In the genomic region with DNA sequence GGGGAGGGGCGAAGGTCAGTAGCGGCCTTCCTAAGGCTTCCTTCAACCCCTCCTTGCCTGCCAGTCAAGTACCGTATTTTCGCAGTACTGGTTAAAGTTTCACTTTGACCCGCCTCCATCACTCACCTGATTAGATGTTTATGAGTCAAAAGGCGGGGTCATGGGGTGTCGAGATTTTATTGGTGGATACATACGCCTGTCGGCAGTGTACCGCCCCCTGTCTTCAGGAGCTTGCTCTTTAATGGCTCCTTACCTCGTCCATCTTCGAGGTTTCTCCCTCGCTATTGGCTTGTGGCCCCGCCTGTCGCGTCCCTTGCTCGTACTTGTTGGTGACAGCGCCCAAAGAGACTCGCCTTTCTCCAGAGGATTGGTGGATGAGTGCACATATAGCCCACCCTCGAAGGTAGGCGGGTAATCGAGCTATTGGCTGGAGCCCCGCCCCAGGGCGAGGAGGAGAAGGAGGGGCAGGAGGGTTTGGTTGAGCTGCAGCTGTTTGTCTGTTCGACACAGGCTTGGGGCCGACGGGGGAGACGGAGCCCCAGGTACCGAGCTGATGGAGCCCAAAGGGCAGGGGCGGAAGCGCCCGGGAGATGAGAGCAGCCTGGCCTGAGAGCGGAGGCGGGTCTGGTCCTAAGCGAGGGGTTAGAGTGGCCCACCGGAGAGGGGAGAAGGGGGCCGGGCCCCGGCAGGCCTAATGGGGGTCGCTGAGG, we compare ENCODE assay signal across 8 cellular contexts. TPM values are rescaled to one million over a fixed set of nuclear protein-coding genes. Genes with fewer than 3 reads are reported as not detected.
DNase-seq lines count a peak whose midpoint lies in the region; ATAC-seq and TF ChIP-seq lines count a peak whose summit lies in the region.

A gene with protein sequence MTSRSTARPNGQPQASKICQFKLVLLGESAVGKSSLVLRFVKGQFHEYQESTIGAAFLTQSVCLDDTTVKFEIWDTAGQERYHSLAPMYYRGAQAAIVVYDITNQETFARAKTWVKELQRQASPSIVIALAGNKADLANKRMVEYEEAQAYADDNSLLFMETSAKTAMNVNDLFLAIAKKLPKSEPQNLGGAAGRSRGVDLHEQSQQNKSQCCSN (plus strand): TSS at position 481 of the 710 bp plus-strand sequence. CDS start 12,883 bp downstream, outside the sequence.

- H3K4me1 Mint-ChIP-seq in activated CD4-positive, alpha-beta T cell treated with anti-CD3 and anti-CD28 coated beads, Interleukin-2, amount 10 ng/mL, durations not matched to agents 24 days and 14 days, result peaks cover 28% of the 10 kb centered on the region

- no peak within 1 kb of the TSS for H3K4me3 Mint-ChIP-seq in activated CD4-positive, alpha-beta T cell treated with anti-CD3 and anti-CD28 coated beads, Interleukin-2, amount 10 ng/mL, durations not matched to agents 24 days and 14 days

- no peak within 1 kb of the TSS for H3K27ac Mint-ChIP-seq in activated CD4-positive, alpha-beta T cell treated with anti-CD3 and anti-CD28 coated beads, Interleukin-2, amount 10 ng/mL, durations not matched to agents 24 days and 14 days

- peak within 1 kb of the TSS; percentile 97 to 99 for H3K27ac ChIP-seq in coronary artery
- peak within 1 kb of the TSS; percentile 90 for H3K27ac ChIP-seq in layer of hippocampus (ENCODE audit: low read depth, low read length)

- DNase-seq in C1 segment of cervical spinal cord (lab: John Stamatoyannopoulos, UW) (peak; percentile 83 to 100 (median 98)), NCI-H526 treated with DMSO at 0.1 percent for 48 hours (lab: John Stamatoyannopoulos, UW) (peak; percentile 99), coronary artery (ENCODE audit: low spot score) (peak; percentile 100)
- DNase-seq in activated CD4-positive, alpha-beta T cell treated with anti-CD3 and anti-CD28 coated beads, Interleukin-2, amount 10 ng/mL, durations not matched to agents 24 days and 14 days, result peak; percentile 99
- DNase-seq in stimulated activated CD4-positive, alpha-beta T cell treated with anti-CD3 and anti-CD28 coated beads, Interleukin-1b, Interleukin-23, amount 100 ng/mL, for 4 hours (ENCODE audit: low read depth in 2 of 2), result peak; percentile 87 to 93

- H3K4me3 ChIP-seq in coronary artery, result peak within 1 kb of the TSS; percentile 93

- H3K27me3 ChIP-seq in layer of hippocampus (ENCODE audit: control insufficient read depth, insufficient read depth, low read length), result no peaks in the 10 kb centered on the region

- no peaks in the 10 kb centered on the region for H3K27me3 Mint-ChIP-seq in activated CD4-positive, alpha-beta T cell treated with anti-CD3 and anti-CD28 coated beads, Interleukin-2, amount 10 ng/mL, durations not matched to agents 24 days and 14 days

- H3K36me3 Mint-ChIP-seq in activated CD4-positive, alpha-beta T cell treated with anti-CD3 and anti-CD28 coated beads, Interleukin-2, amount 10 ng/mL, durations not matched to agents 24 days and 14 days (ENCODE audit: low read depth), result peaks cover 21% of the 10 kb centered on the region

- peak; percentile 89 for ATAC-seq in GM19351 (IDR thresholded peaks at IDR 0.05; ENCODE audit: unreplicated experiment)
- peak; percentile 90 for ATAC-seq in HG03520 (IDR thresholded peaks at IDR 0.05; ENCODE audit: unreplicated experiment)

- no peaks in the 10 kb centered on the region for H3K9me3 Mint-ChIP-seq in activated CD4-positive, alpha-beta T cell treated with anti-CD3 and anti-CD28 coated beads, Interleukin-2, amount 10 ng/mL, durations not matched to agents 24 days and 14 days

- intact Hi-C loops in activated CD4-positive, alpha-beta T cell treated with anti-CD3 and anti-CD28 coated beads, Interleukin-2, amount 10 ng/mL, durations not matched to agents 24 days and 14 days (cut with micrococcal nuclease), result loop anchor here (1.0 kb wide), 7 partner anchors 7 to 156 kb away; partner anchors contain the start of genes CDK2, IKZF4, PA2G4 and PMEL

- TF ChIP-seq CTCF in coronary artery (IDR thresholded peaks at IDR 0.05), result no peak

RNA-seq across cellular contexts. Expression of the gene that starts here (rescaled TPM):
- total RNA-seq in activated CD4-positive, alpha-beta T cell treated with anti-CD3 and anti-CD28 coated beads, Interleukin-2, amount 10 ng/mL, durations not matched to agents 24 days and 14 days, result 39.0 and 40.2 TPM in 2 replicates

Comparison
In these comparisons a context has a peak if more than half of its experiments do, and no peak if none do; other contexts are left out.
1. Peak in every context shown above with its lines: DNase-seq, ATAC-seq, H3K4me3 ChIP-seq and H3K27ac ChIP-seq.